In genomic region chr6:124990988-124991387, GRCh38 we compare ENCODE assay signal across 19 cellular contexts. TPM values are rescaled to one million over a fixed set of nuclear protein-coding genes. Genes with fewer than 3 reads are reported as not detected.
DNase-seq lines count a peak whose midpoint lies in the region; ATAC-seq, FAIRE-seq and TF ChIP-seq lines count a peak whose summit lies in the region.
"Had no signal": no experiment of that assay in that cellular context is flagged by ENCODE, and none has a peak within 500 bp of the region (broad histone marks: within the 10 kb centered on the region; RNA-seq: fewer than 3 reads in every experiment).

No MANE protein-coding gene starts in this region.

- H3K4me3 ChIP-seq in cardiac muscle cell (no peak overlapping the region), K562 (no peak overlapping the region), parathyroid adenoma (ENCODE audit: low read depth, low read length) (no peak overlapping the region)
- H3K4me3 ChIP-seq: GM23338, HAP-1 had no signal

- H3K27me3 ChIP-seq in cardiac muscle cell (no peaks in the 10 kb centered on the region), K562 (ENCODE audit: control insufficient read depth in 2 of 2, insufficient read depth in 2 of 2, low read length in 2 of 2) (no peaks in the 10 kb centered on the region), parathyroid adenoma (ENCODE audit: control insufficient read depth, insufficient read depth, low read length) (no peaks in the 10 kb centered on the region)

- TF ChIP-seq RAD21 in K562 (CRISPR knock-in tag; conservative IDR thresholded peaks at IDR 0.05 in 1 of 2, IDR thresholded peaks at IDR 0.05 in 1 of 2): no peak

- no peak for TF ChIP-seq CTCF in cardiac muscle cell (IDR thresholded peaks at IDR 0.05; ENCODE audit: low read depth, low read length)
- TF ChIP-seq CTCF in K562 (IDR thresholded peaks at IDR 0.05 in 2 of 3, conservative IDR thresholded peaks at IDR 0.05 in 1 of 3; ENCODE audit: insufficient read depth in 2 of 3, low read depth in 1 of 3, low read length in 3 of 3): no peak
- TF ChIP-seq CTCF in parathyroid adenoma (IDR thresholded peaks at IDR 0.05): no peak

- H3K9me3 ChIP-seq in cardiac muscle cell (ENCODE audit: low read depth) (no peaks in the 10 kb centered on the region), K562 (replicated peaks; ENCODE audit: control insufficient read depth, insufficient read depth, low read depth, low read length) (no peaks in the 10 kb centered on the region), parathyroid adenoma (ENCODE audit: control insufficient read depth, low read length) (no peaks in the 10 kb centered on the region)
- H3K9me3 ChIP-seq: HAP-1 had no signal

- H3K27me3 Mint-ChIP-seq in activated naive CD4-positive, alpha-beta T cell treated with anti-CD3 and anti-CD28 coated beads, Interleukin-2, amount 10 ng/mL, durations not matched to agents 7 days and 5 days: no peaks in the 10 kb centered on the region
- H3K27me3 Mint-ChIP-seq: CD4-positive, alpha-beta memory T cell had no signal

- 100% methylated on average over 1 of the region's 1 CpG for WGBS in K562 (ENCODE audit: insufficient coverage, low coverage, missing lambda C conversion rate)

- H3K27ac ChIP-seq in cardiac muscle cell (peak overlapping the region; percentile 48), K562 (ENCODE audit: extremely low read depth, low read depth, low read length) (no peak overlapping the region), parathyroid adenoma (peak overlapping the region; percentile 62)

- no peak for FAIRE-seq in K562 (lab: Jason Lieb, UNC)
- FAIRE-seq: GM12891, GM18507 had no signal

- H3K9me3 Mint-ChIP-seq in activated naive CD4-positive, alpha-beta T cell treated with anti-CD3 and anti-CD28 coated beads, Interleukin-2, amount 10 ng/mL, durations not matched to agents 7 days and 5 days: no peaks in the 10 kb centered on the region
- H3K9me3 Mint-ChIP-seq: CD4-positive, alpha-beta memory T cell; GM23338; HFFc6 had no signal

- H2AFZ ChIP-seq in K562 (ENCODE audit: low read depth, low read length) (no peak overlapping the region), parathyroid adenoma (no peak overlapping the region)
- H2AFZ ChIP-seq: GM23338 had no signal

- H3K4me1 ChIP-seq in cardiac muscle cell (ENCODE audit: low read depth): peaks cover 22% of the 10 kb centered on the region
- H3K4me1 ChIP-seq in K562 (replicated peaks in 1 of 2; ENCODE audit: control insufficient read depth in 2 of 2, insufficient read depth in 2 of 2, low read length in 2 of 2): peaks cover 0 to 9% of the 10 kb centered on the region in 2 experiments; a peak in 2 of 5 replicates
- peaks cover 31% of the 10 kb centered on the region for H3K4me1 ChIP-seq in parathyroid adenoma

- POLR2A ChIA-PET in K562 (lab: Yijun Ruan, JAX): interaction anchor here (0.6 to 1.2 kb wide), 3 partner anchors 9 to 39 kb away, joined by 3 to 5 read pairs (median 3); no protein-coding TSS in a partner anchor

- H4K20me1 ChIP-seq in K562 (replicated peaks; ENCODE audit: control insufficient read depth, insufficient read depth, low read length): 0 out of 2 replicates have a peak, but pooled peaks cover 3% of the 10 kb centered on the region

- in situ Hi-C loops in K562 (cut with MboI): no loop called here

- TF ChIP-seq POLR2A in K562 (conservative IDR thresholded peaks at IDR 0.05): 0 out of 2 replicates have a peak, but pooled peaks have one; percentile 22

- H3K36me3 Mint-ChIP-seq in activated naive CD4-positive, alpha-beta T cell treated with anti-CD3 and anti-CD28 coated beads, Interleukin-2, amount 10 ng/mL, durations not matched to agents 7 days and 5 days: no peaks in the 10 kb centered on the region
- H3K36me3 Mint-ChIP-seq: CD4-positive, alpha-beta memory T cell had no signal

- BruUV-seq in K562 (replicated peaks; lab: Mats Ljungman, UMichigan): no TSS peak

- intact Hi-C loops in Right ventricle myocardium inferior (cut with DNase I): no loop called here
- intact Hi-C loops in K562 (cut with micrococcal nuclease): no loop called here

- H3K36me3 ChIP-seq in cardiac muscle cell (no peaks in the 10 kb centered on the region), K562 (ENCODE audit: control insufficient read depth, insufficient read depth, low read length) (peaks cover 31% of the 10 kb centered on the region), parathyroid adenoma (ENCODE audit: control insufficient read depth, insufficient read depth, low read length) (peaks cover 3% of the 10 kb centered on the region)
- H3K36me3 ChIP-seq: HAP-1 had no signal

- H3K4me1 Mint-ChIP-seq in activated naive CD4-positive, alpha-beta T cell treated with anti-CD3 and anti-CD28 coated beads, Interleukin-2, amount 10 ng/mL, durations not matched to agents 7 days and 5 days: peaks cover 6% of the 10 kb centered on the region

- CTCF ChIA-PET in K562 (lab: Yijun Ruan, JAX; ENCODE audit: low intra/inter-chr PET ratio): no interaction called here
- CTCF ChIA-PET in activated naive CD4-positive, alpha-beta T cell treated with anti-CD3 and anti-CD28 coated beads, Interleukin-2, amount 10 ng/mL, durations not matched to agents 7 days and 5 days (lab: Charles Lee): no interaction called here

- H3K4me3 Mint-ChIP-seq in activated naive CD4-positive, alpha-beta T cell treated with anti-CD3 and anti-CD28 coated beads, Interleukin-2, amount 10 ng/mL, durations not matched to agents 7 days and 5 days: no peak overlapping the region
- H3K4me3 Mint-ChIP-seq: CD4-positive, alpha-beta memory T cell; GM23338; HFFc6 had no signal

- no peaks in the 10 kb centered on the region for H3K9me1 ChIP-seq in K562 (ENCODE audit: control insufficient read depth, insufficient read depth, low read length)

- ATAC-seq in Right ventricle myocardium inferior (no peak), K562 (no peak; the same call in 2 of the 3 replicates)
- ATAC-seq: GM23338 had no signal

- H3K4me2 ChIP-seq in K562 (ENCODE audit: insufficient read depth, low read length) (no peak overlapping the region), parathyroid adenoma (ENCODE audit: low read length) (no peak overlapping the region)
- H3K4me2 ChIP-seq: GM23338 had no signal

- H3K27ac Mint-ChIP-seq in activated naive CD4-positive, alpha-beta T cell treated with anti-CD3 and anti-CD28 coated beads, Interleukin-2, amount 10 ng/mL, durations not matched to agents 7 days and 5 days: no peak overlapping the region
- H3K27ac Mint-ChIP-seq: HFFc6 had no signal

- H3K79me2 ChIP-seq in K562 (ENCODE audit: control insufficient read depth, insufficient read depth, low read length) (peaks cover 92% of the 10 kb centered on the region), parathyroid adenoma (peaks cover 40% of the 10 kb centered on the region)

- TF ChIP-seq EP300 in K562 (IDR thresholded peaks at IDR 0.05; ENCODE audit: low read length): no peak

- no peak for DNase-seq in cardiac muscle cell (ENCODE audit: low read depth in 1 of 2, low spot score in 1 of 2)
- DNase-seq in Right ventricle myocardium inferior (ENCODE audit: missing footprints): no peak
- DNase-seq in K562 (ENCODE audit: extremely low read depth in 1 of 4, low spot score in 3 of 4): no peak
- DNase-seq in activated naive CD4-positive, alpha-beta T cell treated with anti-CD3 and anti-CD28 coated beads, Interleukin-2, amount 10 ng/mL, durations not matched to agents 7 days and 5 days: no peak
- DNase-seq in dedifferentiated amniotic fluid mesenchymal stem cell (ENCODE audit: extremely low spot score): no peak
- no peak for DNase-seq in NCI-H510A treated with DMSO at 0.1 percent for 48 hours (lab: John Stamatoyannopoulos, UW)
- DNase-seq: C1 segment of cervical spinal cord; Calu3; CD4-positive, alpha-beta memory T cell; COR-L47; DMS53; DMS79 treated with DMSO at 0.1 percent for 48 hours; GF-D8; HFFc6 had no signal

- H3K9ac ChIP-seq in K562 (ENCODE audit: insufficient read depth in 1 of 2, low read depth in 2 of 2, low read length in 2 of 2): peak overlapping the region in 1 of 2 experiments; percentile 10; a peak in 1 of 4 replicates
- no peak overlapping the region for H3K9ac ChIP-seq in parathyroid adenoma

TF ChIP-seq in K562, 482 proteins besides CTCF, POLR2A, EP300 and RAD21 (continues in another document):
- peak; percentile 32 for TF ChIP-seq CXXC5 (CRISPR knock-in tag; IDR thresholded peaks at IDR 0.05)
- TF ChIP-seq IFI16 (CRISPR knock-in tag; IDR thresholded peaks at IDR 0.05): no peak
- no peak for TF ChIP-seq LARP7 (IDR thresholded peaks at IDR 0.05)
- TF ChIP-seq ZKSCAN3 (CRISPR knock-in tag; IDR thresholded peaks at IDR 0.05): no peak
- TF ChIP-seq TBL1XR1 (IDR thresholded peaks at IDR 0.05; ENCODE audit: low read length in 2 of 2): no peak
- no peak for TF ChIP-seq EWSR1 (IDR thresholded peaks at IDR 0.05; ENCODE audit: borderline replicate concordance, low read depth, partially characterized antibody)
- TF ChIP-seq EGR1 (conservative IDR thresholded peaks at IDR 0.05): no peak
- no peak for TF ChIP-seq MCM7 (IDR thresholded peaks at IDR 0.05)

RNA-seq across cellular contexts. Expression of gene RNF217, which starts 28.8 kb away (rescaled TPM):
- 20.6 and 27.1 TPM in 2 replicates for total RNA-seq in cardiac muscle cell
- polyA plus RNA-seq in cardiac muscle cell: 9.4 and 13.2 TPM in 2 replicates
- total RNA-seq in Right ventricle myocardium inferior: 8.0 TPM
- total RNA-seq in K562 (2011; cell fraction: chromatin; rRNA removed; ENCODE audit: low replicate concordance): 38.7 and 108 TPM in 2 replicates
- 21.5 and 25.4 TPM in 2 replicates for total RNA-seq in K562 (2011; cell fraction: nucleolus; rRNA removed)
- 49.3 and 95.0 TPM in 2 replicates for total RNA-seq in K562 (2011; cell fraction: nucleoplasm; rRNA removed)
- total RNA-seq in K562 (2014; rRNA removed): 11.8 and 13.8 TPM in 2 replicates
- 18.7 and 20.6 TPM in 2 replicates for total RNA-seq in K562 (2014; rRNA removed; fragmentation: Illumina TruSeq; extraction: Trizol)
- total RNA-seq in K562 (2015; rRNA removed; fragmentation: Illumina TruSeq; extraction: Trizol): 14.4 TPM in 2 replicates
- total RNA-seq in K562 (2021): 25.6 and 26.5 TPM in 2 replicates
- 20.3 and 25.0 TPM in 2 replicates for polyA plus RNA-seq in K562 (2011; rRNA removed)
- 5.9 and 15.0 TPM in 2 replicates for polyA plus RNA-seq in K562 (2011; cell fraction: cytosol; rRNA removed)
- 58.9 and 61.8 TPM in 2 replicates for polyA plus RNA-seq in K562 (2011; cell fraction: nucleus; rRNA removed)
- polyA plus RNA-seq in K562 (2012): 5.7 and 11.9 TPM in 2 replicates
- 10.9 and 12.0 TPM in 2 replicates for polyA plus RNA-seq in K562 (2014; fragmentation: Illumina TruSeq; extraction: Trizol)
- 1 to 10 TPM; 2.9 to 4.0 TPM for polyA plus RNA-seq in K562 (2014; fragmentation: Nextera tagmentation; extraction: Ambion mirVana)
- 6.4 and 9.6 TPM in 2 replicates for polyA plus RNA-seq in K562 (2014; rRNA removed)
- 77.9 and 82.9 TPM in 2 replicates for polyA minus RNA-seq in K562 (2011; rRNA and poly(A)+ RNA removed)
- polyA minus RNA-seq in K562 (2011; cell fraction: cytosol; rRNA and poly(A)+ RNA removed): 30.2 and 36.7 TPM in 2 replicates
- 49.7 and 70.3 TPM in 2 replicates for polyA minus RNA-seq in K562 (2011; cell fraction: nucleus; rRNA and poly(A)+ RNA removed)
